17 cellular contexts compared by ENCODE assay signal in genomic region chr2:182365855-182366254, GRCh38.
DNase-seq lines count a peak whose midpoint lies in the region; ATAC-seq and TF ChIP-seq lines count a peak whose summit lies in the region.
"Had no signal": no experiment of that assay in that cellular context is flagged by ENCODE, and none has a peak within 500 bp of the region (broad histone marks: within the 10 kb centered on the region; RNA-seq: fewer than 3 reads in every experiment).

No MANE protein-coding gene starts in this region.

- no peak for TF ChIP-seq EP300 in upper lobe of left lung (IDR thresholded peaks at IDR 0.05)

- no peaks in the 10 kb centered on the region for H3K27me3 ChIP-seq in ACC112 (ENCODE audit: insufficient read depth, low read length)
- no peaks in the 10 kb centered on the region for H3K27me3 ChIP-seq in esophagus squamous epithelium
- no peaks in the 10 kb centered on the region for H3K27me3 ChIP-seq in skeletal muscle tissue (ENCODE audit: control insufficient read depth in 3 of 3, insufficient read depth in 3 of 3, low read length in 3 of 3)
- H3K27me3 ChIP-seq in upper lobe of left lung, result no peaks in the 10 kb centered on the region
- H3K27me3 ChIP-seq: MG63, Peyer's patch had no signal

- ATAC-seq in upper lobe of left lung (ENCODE audit: low FRiP score in 2 of 2) (no peak), GM19035 (IDR thresholded peaks at IDR 0.05; ENCODE audit: unreplicated experiment) (no peak), GM21619 (IDR thresholded peaks at IDR 0.05; ENCODE audit: unreplicated experiment) (no peak)

- WGBS in esophagus squamous epithelium, 2 donors, result 73 to 74% methylated on average over 3 of the region's 3 CpGs
- WGBS in upper lobe of left lung, 2 donors, result 64 to 74% methylated on average over 3 of the region's 3 CpGs

- H3K79me2 ChIP-seq in ACC112 (ENCODE audit: control insufficient read depth, insufficient read depth, low read length, unreplicated experiment), result no peaks in the 10 kb centered on the region

- H2AFZ ChIP-seq in ACC112 (ENCODE audit: low read length, unreplicated experiment), result no peak overlapping the region

- intact Hi-C loops in esophagus squamous epithelium (cut with DNase I), result no loop called here

- H3K36me3 ChIP-seq in ACC112 (ENCODE audit: insufficient read depth, low read length), result no peaks in the 10 kb centered on the region
- H3K36me3 ChIP-seq in esophagus squamous epithelium, result no peaks in the 10 kb centered on the region
- no peaks in the 10 kb centered on the region for H3K36me3 ChIP-seq in skeletal muscle tissue (ENCODE audit: control insufficient read depth in 3 of 3, insufficient read depth in 3 of 3, low read length in 3 of 3)
- no peaks in the 10 kb centered on the region for H3K36me3 ChIP-seq in upper lobe of left lung
- H3K36me3 ChIP-seq: MG63, Peyer's patch had no signal

- H3K4me1 ChIP-seq in ACC112 (ENCODE audit: control insufficient read depth, insufficient read depth, low read length, unreplicated experiment), result peaks cover 20% of the 10 kb centered on the region
- H3K4me1 ChIP-seq in esophagus squamous epithelium, result peaks cover 0 to 37% (median 7%) of the 10 kb centered on the region in 3 donors
- no peaks in the 10 kb centered on the region for H3K4me1 ChIP-seq in skeletal muscle tissue (ENCODE audit: control insufficient read depth in 3 of 3, insufficient read depth in 3 of 3, low read length in 3 of 3)
- no peaks in the 10 kb centered on the region for H3K4me1 ChIP-seq in upper lobe of left lung
- H3K4me1 ChIP-seq: Peyer's patch had no signal

- H3K27ac ChIP-seq in ACC112 (ENCODE audit: low read depth, low read length), result peak overlapping the region; percentile 39; the same call in 1 of the 2 replicates
- peak overlapping the region in 3 of 4 donors; percentile 39 to 66 (median 66) for H3K27ac ChIP-seq in esophagus squamous epithelium
- peak overlapping the region; percentile 36 for H3K27ac ChIP-seq in skeletal muscle tissue (ENCODE audit: low read depth, low read length)
- no peak overlapping the region for H3K27ac ChIP-seq in upper lobe of left lung
- H3K27ac ChIP-seq: C4-2B had no signal

- H3K9ac ChIP-seq in skeletal muscle tissue (ENCODE audit: low read depth in 1 of 3, low read length in 3 of 3), result no peak overlapping the region

- DNase-seq in NCI-H460 (ENCODE audit: extremely low read depth, low read depth) (peak; percentile 91), esophagus squamous epithelium (lab: John Stamatoyannopoulos, UW) (no peak), upper lobe of left lung (no peak), amniotic stem cell (lab: John Stamatoyannopoulos, UW) (no peak)
- DNase-seq: AML-193, GDM1, Kasumi-1, MG63, NCI-H1694 treated with DMSO at 0.1 percent for 48 hours, NCI-H510A, NCI-H82, Peyer's patch had no signal

- no peak for TF ChIP-seq POLR2A in esophagus squamous epithelium (IDR thresholded peaks at IDR 0.05)
- TF ChIP-seq POLR2A in upper lobe of left lung (IDR thresholded peaks at IDR 0.05), result no peak

- H3K4me3 ChIP-seq in ACC112 (ENCODE audit: low read depth, low read length) (no peak overlapping the region), esophagus squamous epithelium (no peak overlapping the region), skeletal muscle tissue (ENCODE audit: low read length in 3 of 3) (no peak overlapping the region), upper lobe of left lung (no peak overlapping the region)
- H3K4me3 ChIP-seq: MG63, Peyer's patch had no signal

- H3K9me3 ChIP-seq in esophagus squamous epithelium, result no peaks in the 10 kb centered on the region
- no peaks in the 10 kb centered on the region for H3K9me3 ChIP-seq in skeletal muscle tissue (ENCODE audit: control insufficient read depth in 3 of 3, low read length in 3 of 3)
- H3K9me3 ChIP-seq in upper lobe of left lung, result no peaks in the 10 kb centered on the region
- H3K9me3 ChIP-seq: MG63, Peyer's patch had no signal

- TF ChIP-seq CTCF in esophagus squamous epithelium (IDR thresholded peaks at IDR 0.05) (no peak), upper lobe of left lung (IDR thresholded peaks at IDR 0.05) (no peak)

Comparison
In these comparisons a context has a peak if more than half of its experiments do, and no peak if none do; other contexts are left out.
1. H3K27ac ChIP-seq: peak in ACC112 (single experiment), esophagus squamous epithelium (3 of 4) and skeletal muscle tissue (single experiment); none in upper lobe of left lung (0 of 4).